1 cellular context compared by ENCODE assay signal in genomic region chr17:76475302-76475701, GRCh38.
TF ChIP-seq lines count a peak whose summit lies in the region.

No MANE protein-coding gene starts in this region.

TF ChIP-seq in H1, 55 proteins besides CTCF, POLR2A, EP300 and RAD21:
- no peak for TF ChIP-seq SUZ12 (IDR thresholded peaks at IDR 0.05; ENCODE audit: low read length)
- peak; percentile 60; the same call in 1 of the 2 replicates for TF ChIP-seq KDM1A (IDR thresholded peaks at IDR 0.05; ENCODE audit: borderline replicate concordance, low read length)
- no peak for TF ChIP-seq TAF7 (optimal IDR thresholded peaks at IDR 0.05; ENCODE audit: borderline replicate concordance, low read depth, low read length)
- no peak for TF ChIP-seq SP4 (IDR thresholded peaks at IDR 0.05; ENCODE audit: low read length)
- TF ChIP-seq, protein P1, sequence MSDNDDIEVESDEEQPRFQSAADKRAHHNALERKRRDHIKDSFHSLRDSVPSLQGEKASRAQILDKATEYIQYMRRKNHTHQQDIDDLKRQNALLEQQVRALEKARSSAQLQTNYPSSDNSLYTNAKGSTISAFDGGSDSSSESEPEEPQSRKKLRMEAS (IDR thresholded peaks at IDR 0.05): no peak
- no peak for TF ChIP-seq BRCA1 (IDR thresholded peaks at IDR 0.05; ENCODE audit: low read depth, low read length)
